Comparison of ENCODE assay signal across 8 cellular contexts in genomic region chr18:38940863-38941531, GRCh38.
DNase-seq lines count a peak whose midpoint lies in the region; ATAC-seq, FAIRE-seq and TF ChIP-seq lines count a peak whose summit lies in the region.

No MANE protein-coding gene starts in this region.

- no peaks in the 10 kb centered on the region for H3K36me3 ChIP-seq in CD4-positive, alpha-beta memory T cell (ENCODE audit: insufficient read depth, low read length)
- no peaks in the 10 kb centered on the region for H3K36me3 ChIP-seq in brain microvascular endothelial cell (replicated peaks)
- no peaks in the 10 kb centered on the region for H3K36me3 ChIP-seq in small intestine (ENCODE audit: control insufficient read depth in 2 of 2, insufficient read depth in 2 of 2, low read length in 2 of 2)

- in situ Hi-C loops in brain microvascular endothelial cell (cut with HindIII; ENCODE audit: low pct_ligation_motif_present, low sequenced_read_pairs): no loop called here

- H3K4me1 Mint-ChIP-seq in CD4-positive, alpha-beta memory T cell: peaks cover 18 to 25% (median 20%) of the 10 kb centered on the region in 4 donors
- H3K4me1 Mint-ChIP-seq in T-helper 17 cell: peaks cover 6% of the 10 kb centered on the region

- peak overlapping the region; percentile 62 for H3K27ac ChIP-seq in CD4-positive, alpha-beta memory T cell (ENCODE audit: low read depth, low read length)
- H3K27ac ChIP-seq in brain microvascular endothelial cell: peak overlapping the region; percentile 61
- peak overlapping the region in 1 of 2 donors; percentile 22 for H3K27ac ChIP-seq in small intestine (ENCODE audit: low read depth in 1 of 2, low read length in 1 of 2)

- no peaks in the 10 kb centered on the region for H3K9me3 ChIP-seq in CD4-positive, alpha-beta memory T cell (ENCODE audit: control insufficient read depth in 1 of 2, low read length in 2 of 2)
- H3K9me3 ChIP-seq in T-helper 17 cell (ENCODE audit: control insufficient read depth, low read length, poor library complexity, severe bottlenecking) (no peaks in the 10 kb centered on the region), small intestine (ENCODE audit: control insufficient read depth, low read depth) (no peaks in the 10 kb centered on the region)

- no peak for TF ChIP-seq CTCF in brain microvascular endothelial cell (IDR thresholded peaks at IDR 0.05; ENCODE audit: low read depth, low read length, missing control alignments)

- H3K4me3 ChIP-seq in CD4-positive, alpha-beta memory T cell (ENCODE audit: low read length in 2 of 2): peak overlapping the region; percentile 31 to 50
- H3K4me3 ChIP-seq in brain microvascular endothelial cell (ENCODE audit: low read depth, low read length) (no peak overlapping the region), small intestine (ENCODE audit: low read depth in 1 of 2, low read length in 2 of 2) (peak overlapping the region in 1 of 2 donors; percentile 42)

- intact Hi-C loops in CD4-positive, alpha-beta memory T cell (cut with micrococcal nuclease): loop anchor here (2.0 kb wide), 1 partner anchor 364 kb away; no protein-coding TSS in a partner anchor

- peaks cover 22% of the 10 kb centered on the region for H3K4me1 ChIP-seq in CD4-positive, alpha-beta memory T cell (ENCODE audit: insufficient read depth, low read length)
- no peaks in the 10 kb centered on the region for H3K4me1 ChIP-seq in small intestine (ENCODE audit: control insufficient read depth in 2 of 2, insufficient read depth in 1 of 2, low read depth in 1 of 2, low read length in 1 of 2)

- H3K27me3 ChIP-seq in CD4-positive, alpha-beta memory T cell (ENCODE audit: insufficient read depth, low read length): no peaks in the 10 kb centered on the region
- H3K27me3 ChIP-seq in brain microvascular endothelial cell (replicated peaks): no peaks in the 10 kb centered on the region
- H3K27me3 ChIP-seq in small intestine (ENCODE audit: control insufficient read depth in 2 of 2, insufficient read depth in 2 of 2, low read length in 2 of 2): no peaks in the 10 kb centered on the region

- 54 to 68% (median 57%) methylated on average over 13 of the region's 13 CpGs for whole genome bisulfite sequencing in small intestine, 3 donors

- DNase-seq in CD4-positive, alpha-beta memory T cell: peak; percentile 67 to 92 (median 79)
- peak; percentile 20 to 35 (median 32) for DNase-seq in T-helper 17 cell
- peak; percentile 90 for DNase-seq in brain microvascular endothelial cell
- DNase-seq in small intestine: peak; percentile 49
- no peak for DNase-seq in UCSD-AML1 (lab: John Stamatoyannopoulos, UW; ENCODE audit: unreplicated experiment)
- DNase-seq in NCI-H446 treated with DMSO at 0.1 percent for 48 hours (lab: John Stamatoyannopoulos, UW): no peak

- peaks cover 0 to under 1% of the 10 kb centered on the region in 2 donors for H3K27me3 Mint-ChIP-seq in CD4-positive, alpha-beta memory T cell
- peaks cover under 1% of the 10 kb centered on the region for H3K27me3 Mint-ChIP-seq in T-helper 17 cell

- CTCF ChIA-PET in CD4-positive, alpha-beta memory T cell (lab: Charles Lee; ENCODE audit: partially characterized antibody): no interaction called here

- H3K4me3 Mint-ChIP-seq in CD4-positive, alpha-beta memory T cell: peak overlapping the region; percentile 79 to 92 (median 90)
- peak overlapping the region; percentile 82 for H3K4me3 Mint-ChIP-seq in T-helper 17 cell

- H3K27ac Mint-ChIP-seq in CD4-positive, alpha-beta memory T cell: peak overlapping the region; percentile 91 to 100 (median 98)
- peak overlapping the region; percentile 93 for H3K27ac Mint-ChIP-seq in T-helper 17 cell

- ATAC-seq in GM19455 (IDR thresholded peaks at IDR 0.05; ENCODE audit: unreplicated experiment): peak; percentile 79
- peak; percentile 83 for ATAC-seq in HG03521 (IDR thresholded peaks at IDR 0.05; ENCODE audit: unreplicated experiment)
- ATAC-seq in T-helper 17 cell: peak; percentile 88

- POLR2A ChIA-PET in CD4-positive, alpha-beta memory T cell (lab: Charles Lee; ENCODE audit: partially characterized antibody): no interaction called here

- peaks cover 0 to 4% of the 10 kb centered on the region in 2 donors for H3K36me3 Mint-ChIP-seq in CD4-positive, alpha-beta memory T cell
- H3K36me3 Mint-ChIP-seq in T-helper 17 cell (ENCODE audit: low read depth): peaks cover 2% of the 10 kb centered on the region

- no peak for FAIRE-seq in small intestine (lab: Jason Lieb, UNC)

- H3K9me3 Mint-ChIP-seq in CD4-positive, alpha-beta memory T cell: peaks cover 0 to 13% (median 5%) of the 10 kb centered on the region in 8 donors

Comparison
In these comparisons a context has a peak if more than half of its experiments do, and no peak if none do; other contexts are left out.
1. DNase-seq: peak in CD4-positive, alpha-beta memory T cell (5 of 5), T-helper 17 cell (3 of 3), brain microvascular endothelial cell (single experiment) and small intestine (single experiment); none in UCSD-AML1 (single experiment) and NCI-H446 treated with DMSO at 0.1 percent for 48 hours (single experiment).
2. Peak in every context shown above with its lines, with median percentiles within 50 percentile points of each other: ATAC-seq.